Comparison of ENCODE assay signal across 1 cellular context in genomic region chr9:136947955-136948510, GRCh38.
TF ChIP-seq lines count a peak whose summit lies in the region.

No MANE protein-coding gene starts in this region.

TF ChIP-seq in H1, 55 proteins besides CTCF, POLR2A, EP300 and RAD21:
- peak; percentile 59 for TF ChIP-seq BACH1 (IDR thresholded peaks at IDR 0.05; ENCODE audit: low read length)
- no peak for TF ChIP-seq SP1 (IDR thresholded peaks at IDR 0.05; ENCODE audit: low read depth, low read length)
- TF ChIP-seq HDAC2 (IDR thresholded peaks at IDR 0.05; ENCODE audit: borderline replicate concordance in 1 of 2, low read depth in 2 of 2, low read length in 2 of 2): no peak
- TF ChIP-seq SIX5 (IDR thresholded peaks at IDR 0.05; ENCODE audit: low read depth, low read length): no peak
- TF ChIP-seq EGR1 (IDR thresholded peaks at IDR 0.05; ENCODE audit: borderline replicate concordance, low read depth, low read length): peak; percentile 70; the same call in 1 of the 2 replicates
- no peak for TF ChIP-seq SIRT6 (IDR thresholded peaks at IDR 0.05; ENCODE audit: low read length)
- peak; percentile 76; the same call in 1 of the 2 replicates for TF ChIP-seq GABPA (IDR thresholded peaks at IDR 0.05; ENCODE audit: borderline replicate concordance, insufficient read depth, low read length)
- TF ChIP-seq GTF2F1 (IDR thresholded peaks at IDR 0.05; ENCODE audit: borderline replicate concordance, low read depth, low read length): no peak
